Comparison of ENCODE assay signal across 14 cellular contexts in genomic region chr2:98734157-98734556, GRCh38. TPM values are rescaled to one million over a fixed set of nuclear protein-coding genes. Genes with fewer than 3 reads are reported as not detected.
A peak's percentile ranks its signal among the peaks of the same experiment; 100 is the strongest.
DNase-seq lines count a peak whose midpoint lies in the region; ATAC-seq lines count a peak whose summit lies in the region.
"Had no signal": no experiment of that assay in that cellular context is flagged by ENCODE, and none has a peak within 500 bp of the region (broad histone marks: within the 10 kb centered on the region; RNA-seq: fewer than 3 reads in every experiment).

No MANE protein-coding gene starts in this region.

- CTCF ChIA-PET in activated CD8-positive, alpha-beta memory T cell treated with anti-CD3 and anti-CD28 coated beads, Interleukin-2, amount 10 ng/mL, durations not matched to agents 7 days and 5 days (lab: Charles Lee), result interaction anchor here (1.2 to 2.2 kb wide), 3 partner anchors 24 to 85 kb away, joined by 5 to 10 read pairs (median 7); no protein-coding TSS in a partner anchor

- no peaks in the 10 kb centered on the region for H3K9me3 Mint-ChIP-seq in activated CD8-positive, alpha-beta memory T cell treated with anti-CD3 and anti-CD28 coated beads, Interleukin-2, amount 10 ng/mL, durations not matched to agents 7 days and 5 days (ENCODE audit: low read depth)
- peaks cover 9% of the 10 kb centered on the region for H3K9me3 Mint-ChIP-seq in activated naive CD8-positive, alpha-beta T cell treated with anti-CD3 and anti-CD28 coated beads for 36 hours

- H3K27ac Mint-ChIP-seq in activated CD8-positive, alpha-beta memory T cell treated with anti-CD3 and anti-CD28 coated beads, Interleukin-2, amount 10 ng/mL, durations not matched to agents 7 days and 5 days, result peak overlapping the region; percentile 86
- H3K27ac Mint-ChIP-seq in activated naive CD8-positive, alpha-beta T cell treated with anti-CD3 and anti-CD28 coated beads for 36 hours, result peak overlapping the region; percentile 83

- peaks cover 18% of the 10 kb centered on the region for H3K36me3 Mint-ChIP-seq in activated CD8-positive, alpha-beta memory T cell treated with anti-CD3 and anti-CD28 coated beads, Interleukin-2, amount 10 ng/mL, durations not matched to agents 7 days and 5 days
- peaks cover 16% of the 10 kb centered on the region for H3K36me3 Mint-ChIP-seq in activated naive CD8-positive, alpha-beta T cell treated with anti-CD3 and anti-CD28 coated beads for 36 hours

- DNase-seq in activated CD8-positive, alpha-beta memory T cell treated with anti-CD3 and anti-CD28 coated beads, Interleukin-2, amount 10 ng/mL, durations not matched to agents 7 days and 5 days, result no peak
- no peak for DNase-seq in activated CD8-positive, alpha-beta memory T cell treated with anti-CD3 and anti-CD28 coated beads, Interleukin-2, amount 50 U/mL, for 4 hours
- DNase-seq in MV-4-11 (lab: John Stamatoyannopoulos, UW), result peak; percentile 38
- DNase-seq in activated naive CD8-positive, alpha-beta T cell treated with anti-CD3 and anti-CD28 coated beads for 36 hours, result no peak
- peak; percentile 59 for DNase-seq in pons (ENCODE audit: low spot score)
- DNase-seq in SHP77 treated with DMSO at 0.1 percent for 48 hours (lab: John Stamatoyannopoulos, UW), result no peak
- DNase-seq in sciatic nerve (ENCODE audit: low spot score), result no peak
- DNase-seq: amygdala, cortex of kidney, DMS53, mammary epithelial cell, NCI-H1092 treated with DMSO at 0.1 percent for 48 hours, PC-9 had no signal

- no peaks in the 10 kb centered on the region for H3K27me3 Mint-ChIP-seq in activated CD8-positive, alpha-beta memory T cell treated with anti-CD3 and anti-CD28 coated beads, Interleukin-2, amount 10 ng/mL, durations not matched to agents 7 days and 5 days
- no peaks in the 10 kb centered on the region for H3K27me3 Mint-ChIP-seq in activated naive CD8-positive, alpha-beta T cell treated with anti-CD3 and anti-CD28 coated beads for 36 hours

- ATAC-seq in activated CD8-positive, alpha-beta memory T cell treated with anti-CD3 and anti-CD28 coated beads, Interleukin-2, amount 10 ng/mL, durations not matched to agents 7 days and 5 days, result no peak
- ATAC-seq in HG03139 (IDR thresholded peaks at IDR 0.05; ENCODE audit: unreplicated experiment) (no peak), sciatic nerve (no peak)

- intact Hi-C loops in sciatic nerve (cut with DNase I), result no loop called here

- peaks cover 65% of the 10 kb centered on the region for H3K4me1 Mint-ChIP-seq in activated CD8-positive, alpha-beta memory T cell treated with anti-CD3 and anti-CD28 coated beads, Interleukin-2, amount 10 ng/mL, durations not matched to agents 7 days and 5 days
- H3K4me1 Mint-ChIP-seq in activated naive CD8-positive, alpha-beta T cell treated with anti-CD3 and anti-CD28 coated beads for 36 hours, result peaks cover 60% of the 10 kb centered on the region

- peak overlapping the region; percentile 55 for H3K4me3 Mint-ChIP-seq in activated CD8-positive, alpha-beta memory T cell treated with anti-CD3 and anti-CD28 coated beads, Interleukin-2, amount 10 ng/mL, durations not matched to agents 7 days and 5 days
- H3K4me3 Mint-ChIP-seq in activated naive CD8-positive, alpha-beta T cell treated with anti-CD3 and anti-CD28 coated beads for 36 hours, result peak overlapping the region; percentile 69

RNA-seq across cellular contexts. Expression of gene MGAT4A, which starts 3.2 kb away (rescaled TPM):
- total RNA-seq in activated CD8-positive, alpha-beta memory T cell treated with anti-CD3 and anti-CD28 coated beads, Interleukin-2, amount 10 ng/mL, durations not matched to agents 7 days and 5 days, result 10 to 100 TPM; 57.4 to 72.0 TPM
- total RNA-seq in activated naive CD8-positive, alpha-beta T cell treated with anti-CD3 and anti-CD28 coated beads for 36 hours, result 10 to 100 TPM; 45.1 to 49.3 TPM
- 46.0 TPM for total RNA-seq in sciatic nerve

Comparison
In these comparisons a context has a peak if more than half of its experiments do, and no peak if none do; other contexts are left out.
1. DNase-seq: peak in MV-4-11 (single experiment) and pons (single experiment); none in activated CD8-positive, alpha-beta memory T cell treated with anti-CD3 and anti-CD28 coated beads, Interleukin-2, amount 10 ng/mL, durations not matched to agents 7 days and 5 days (single experiment), activated CD8-positive, alpha-beta memory T cell treated with anti-CD3 and anti-CD28 coated beads, Interleukin-2, amount 50 U/mL, for 4 hours (single experiment), activated naive CD8-positive, alpha-beta T cell treated with anti-CD3 and anti-CD28 coated beads for 36 hours (single experiment), SHP77 treated with DMSO at 0.1 percent for 48 hours (single experiment) and sciatic nerve (single experiment).